ENCODE assay signal across 17 cellular contexts in the genomic region with DNA sequence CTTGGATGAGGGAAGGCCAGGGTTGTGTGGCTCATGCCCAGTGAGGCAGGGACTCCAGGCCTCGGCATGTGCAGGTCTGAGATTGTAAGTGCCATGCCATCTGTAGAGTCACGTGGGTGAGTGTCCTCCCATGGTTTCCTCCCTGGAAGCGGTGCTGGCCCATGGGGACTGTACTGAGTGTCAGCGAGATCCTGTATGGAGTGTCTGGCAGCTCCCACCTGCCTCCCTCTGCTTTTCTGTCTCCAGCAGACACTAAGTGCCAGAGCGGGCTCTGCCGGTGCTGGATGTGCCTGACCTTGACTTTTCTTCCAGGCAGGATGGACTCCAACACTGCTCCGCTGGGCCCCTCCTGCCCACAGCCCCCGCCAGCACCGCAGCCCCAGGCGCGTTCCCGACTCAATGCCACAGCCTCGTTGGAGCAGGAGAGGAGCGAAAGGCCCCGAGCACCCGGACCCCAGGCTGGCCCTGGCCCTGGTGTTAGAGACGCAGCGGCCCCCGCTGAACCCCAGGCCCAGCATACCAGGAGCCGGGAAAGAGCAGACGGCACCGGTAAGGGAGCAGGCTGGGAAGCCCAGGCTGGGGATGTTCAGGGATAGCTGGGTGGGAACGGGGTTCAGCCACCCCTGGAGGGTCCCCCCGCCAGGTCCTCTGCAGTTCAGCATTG. TPM values are rescaled to one million over a fixed set of nuclear protein-coding genes. Genes with fewer than 3 reads are reported as not detected.
DNase-seq lines count a peak whose midpoint lies in the region; TF ChIP-seq lines count a peak whose summit lies in the region.
"Had no signal": no experiment of that assay in that cellular context is flagged by ENCODE, and none has a peak within 500 bp of the region (broad histone marks: within the 10 kb centered on the region; RNA-seq: fewer than 3 reads in every experiment).

No MANE protein-coding gene starts in this region.

- H3K27me3 ChIP-seq in neuronal stem cell (ENCODE audit: control insufficient read depth in 3 of 3, insufficient read depth in 3 of 3, low read depth in 1 of 3, low read length in 3 of 3) (no peaks in the 10 kb centered on the region), vagina (no peaks in the 10 kb centered on the region), brain microvascular endothelial cell (replicated peaks) (no peaks in the 10 kb centered on the region)
- H3K27me3 ChIP-seq: Peyer's patch had no signal

- no peak overlapping the region for H2BK5ac ChIP-seq in neuronal stem cell (ENCODE audit: low read length)

- no peak for TF ChIP-seq POLR2A in vagina (IDR thresholded peaks at IDR 0.05)

- H3K4me1 Mint-ChIP-seq in glutamatergic neuron (ENCODE audit: low read depth, unreplicated experiment): peaks cover 31% of the 10 kb centered on the region

- H3K9ac ChIP-seq in neuronal stem cell (ENCODE audit: low read depth, low read length, poor library complexity): peak overlapping the region; percentile 13

- no peak overlapping the region for H2BK15ac ChIP-seq in neuronal stem cell (ENCODE audit: low read length)

- no peak overlapping the region for H3K23ac ChIP-seq in neuronal stem cell (ENCODE audit: low read depth, low read length, poor library complexity)

- no peak overlapping the region for H4K8ac ChIP-seq in neuronal stem cell (ENCODE audit: low read depth, low read length)

- H3K4me1 ChIP-seq in neuronal stem cell (ENCODE audit: control insufficient read depth in 2 of 2, insufficient read depth in 1 of 2, low read depth in 1 of 2, low read length in 2 of 2) (peaks cover 3 to 18% of the 10 kb centered on the region in 2 donors), vagina (peaks cover 98% of the 10 kb centered on the region)

- H3K36me3 ChIP-seq in neuronal stem cell (replicated peaks in 1 of 2; ENCODE audit: control insufficient read depth in 2 of 2, insufficient read depth in 2 of 2, low read length in 2 of 2) (peaks cover 4 to 8% of the 10 kb centered on the region in 2 donors), vagina (peaks cover 0 to 5% of the 10 kb centered on the region in 2 donors), brain microvascular endothelial cell (replicated peaks) (no peaks in the 10 kb centered on the region)
- H3K36me3 ChIP-seq: Peyer's patch had no signal

- no peak overlapping the region for H3K18ac ChIP-seq in neuronal stem cell (ENCODE audit: low read length)

- intact Hi-C loops in vagina (cut with DNase I): no loop called here

- DNase-seq in NCI-H1092 treated with DMSO at 0.1 percent for 48 hours (lab: John Stamatoyannopoulos, UW): peak; percentile 2
- DNase-seq in NCI-H1092 (lab: John Stamatoyannopoulos, UW): no peak
- DNase-seq in glutamatergic neuron: peak; percentile 49
- no peak for DNase-seq in neuronal stem cell (ENCODE audit: low spot score)
- no peak for DNase-seq in vagina (ENCODE audit: extremely low spot score in 2 of 2)
- no peak for DNase-seq in SHP77 treated with DMSO at 0.1 percent for 48 hours (lab: John Stamatoyannopoulos, UW)
- no peak for DNase-seq in RKO (ENCODE audit: low spot score)
- DNase-seq in brain microvascular endothelial cell: no peak
- DNase-seq: 8988T; activated effector memory CD4-positive, alpha-beta T cell treated with Interleukin-2 at 50 U/mL for 16 hours; aorta; NCI-H1694 treated with DMSO at 0.1 percent for 48 hours; NCI-H69; Peyer's patch; SW 1271 had no signal

- H3K27ac Mint-ChIP-seq in glutamatergic neuron (ENCODE audit: unreplicated experiment): peak overlapping the region; percentile 8
- H3K27ac Mint-ChIP-seq: CD14-positive monocyte had no signal

- TF ChIP-seq CTCF in glutamatergic neuron (IDR thresholded peaks at IDR 0.05; ENCODE audit: partially characterized antibody, unreplicated experiment) (no peak), vagina (IDR thresholded peaks at IDR 0.05) (no peak), brain microvascular endothelial cell (IDR thresholded peaks at IDR 0.05; ENCODE audit: low read depth, low read length, missing control alignments) (no peak)

- H3K4me3 ChIP-seq in neuronal stem cell (ENCODE audit: low read length in 2 of 2) (peak overlapping the region in 1 of 2 donors; percentile 52), vagina (no peak overlapping the region), brain microvascular endothelial cell (ENCODE audit: low read depth, low read length) (no peak overlapping the region)
- H3K4me3 ChIP-seq: Peyer's patch had no signal

- H3K36me3 Mint-ChIP-seq in glutamatergic neuron (ENCODE audit: unreplicated experiment): no peaks in the 10 kb centered on the region
- H3K36me3 Mint-ChIP-seq: CD14-positive monocyte had no signal

- no peak overlapping the region for H2BK120ac ChIP-seq in neuronal stem cell (ENCODE audit: low read depth, low read length)

- no peak overlapping the region for H3K4me2 ChIP-seq in neuronal stem cell (ENCODE audit: insufficient read depth, low read length, poor library complexity, severe bottlenecking)

- H3K79me1 ChIP-seq in neuronal stem cell (ENCODE audit: low read depth, low read length): no peaks in the 10 kb centered on the region

- H3K27me3 Mint-ChIP-seq in glutamatergic neuron (ENCODE audit: unreplicated experiment): peaks cover 6% of the 10 kb centered on the region

- no peak overlapping the region for H3K27ac ChIP-seq in neuronal stem cell (replicated peaks; ENCODE audit: low read length)
- H3K27ac ChIP-seq in vagina: peak overlapping the region; percentile 73
- H3K27ac ChIP-seq in brain microvascular endothelial cell: no peak overlapping the region
- H3K27ac ChIP-seq: VCaP had no signal

- no peak overlapping the region for H4K91ac ChIP-seq in neuronal stem cell (ENCODE audit: low read depth, low read length, poor library complexity)

- H3K14ac ChIP-seq in neuronal stem cell (ENCODE audit: low read length): no peak overlapping the region

- in situ Hi-C loops in brain microvascular endothelial cell (cut with HindIII; ENCODE audit: low pct_ligation_motif_present, low sequenced_read_pairs): no loop called here

- no peak overlapping the region for H2BK12ac ChIP-seq in neuronal stem cell (ENCODE audit: low read length)

- H2AFZ ChIP-seq in neuronal stem cell (ENCODE audit: low read length): no peak overlapping the region

- no peaks in the 10 kb centered on the region for H3K9me3 ChIP-seq in neuronal stem cell (replicated peaks in 1 of 2; ENCODE audit: control insufficient read depth in 2 of 2, insufficient read depth in 1 of 2, low read depth in 1 of 2, low read length in 2 of 2)
- no peaks in the 10 kb centered on the region for H3K9me3 ChIP-seq in vagina
- H3K9me3 ChIP-seq: Peyer's patch had no signal

- WGBS in neuronal stem cell (ENCODE audit: extremely low coverage in 2 of 2, insufficient read length in 2 of 2, insufficient replicate concordance in 1 of 2), 2 donors: no CpG with 5 or more reads among the region's 24 CpGs

- no peaks in the 10 kb centered on the region for H3K9me3 Mint-ChIP-seq in glutamatergic neuron (ENCODE audit: unreplicated experiment)

- H3K4me3 Mint-ChIP-seq in glutamatergic neuron (ENCODE audit: unreplicated experiment): no peak overlapping the region
- H3K4me3 Mint-ChIP-seq: CD14-positive monocyte had no signal

- no peak overlapping the region for H2AK5ac ChIP-seq in neuronal stem cell (ENCODE audit: low read depth, low read length)

- H3K4ac ChIP-seq in neuronal stem cell (ENCODE audit: low read length): no peak overlapping the region

RNA-seq across cellular contexts. Expression of a gene that starts 7.6 kb away (rescaled TPM):
- total RNA-seq in glutamatergic neuron (ENCODE audit: unreplicated experiment): 30.4 TPM
- polyA plus RNA-seq in neuronal stem cell (2013, experiment 1 of 2): 16.3 TPM
- 16.4 TPM for polyA plus RNA-seq in neuronal stem cell (2013, experiment 2 of 2)
- total RNA-seq in vagina: 91.8 TPM

Comparison
In these comparisons a context has a peak if more than half of its experiments do, and no peak if none do; other contexts are left out.
1. DNase-seq: peak in NCI-H1092 treated with DMSO at 0.1 percent for 48 hours (single experiment) and glutamatergic neuron (single experiment); none in NCI-H1092 (single experiment), neuronal stem cell (single experiment), vagina (0 of 2), SHP77 treated with DMSO at 0.1 percent for 48 hours (single experiment), RKO (single experiment) and brain microvascular endothelial cell (single experiment).